Comparison of ENCODE assay signal across 12 cellular contexts in genomic region chr19:7795555-7796161, GRCh38. TPM values are rescaled to one million over a fixed set of nuclear protein-coding genes. Genes with fewer than 3 reads are reported as not detected.
"Had no signal": no experiment of that assay in that cellular context is flagged by ENCODE, and none has a peak within 500 bp of the region (broad histone marks: within the 10 kb centered on the region; RNA-seq: fewer than 3 reads in every experiment).

No MANE protein-coding gene starts in this region.

- DNase-seq: activated B cell treated with CpG ODN at 0.5 μM for 24 hours; activated CD4-positive, alpha-beta T cell treated with anti-CD3 and anti-CD28 coated beads, Interleukin-2, amount 10 ng/mL, durations not matched to agents 7 days and 5 days; activated CD8-positive, alpha-beta memory T cell treated with anti-CD3 and anti-CD28 coated beads for 24 hours; activated naive CD4-positive, alpha-beta T cell treated with Interleukin-2 at 50 U/mL for 16 hours; activated naive CD8-positive, alpha-beta T cell treated with anti-CD3 and anti-CD28 coated beads, Interleukin-2, amount 50 U/mL, for 24 hours; lower lobe of right lung; naive thymus-derived CD4-positive, alpha-beta T cell; right cardiac atrium; small intestine had no signal

- H3K27ac ChIP-seq: ascending aorta, cardiac muscle cell, lower lobe of right lung had no signal

- H3K4me3 ChIP-seq: ascending aorta, cardiac muscle cell, lower lobe of right lung had no signal

- H3K4me1 ChIP-seq: ascending aorta had no signal

- ATAC-seq: activated naive CD8-positive, alpha-beta T cell treated with anti-CD3 and anti-CD28 coated beads, Interleukin-2, amount 50 U/mL, for 24 hours; lower lobe of right lung; naive thymus-derived CD4-positive, alpha-beta T cell; right cardiac atrium had no signal

- H3K36me3 ChIP-seq: ascending aorta, cardiac muscle cell, lower lobe of right lung had no signal

- H3K9me3 ChIP-seq: ascending aorta, lower lobe of right lung had no signal

RNA-seq across cellular contexts. Expression of gene CLEC4M, which starts 32.6 kb away (rescaled TPM):
- total RNA-seq: activated CD4-positive, alpha-beta T cell treated with anti-CD3 and anti-CD28 coated beads, Interleukin-2, amount 10 ng/mL, durations not matched to agents 7 days and 5 days; ascending aorta; frontal cortex; naive thymus-derived CD4-positive, alpha-beta T cell; right cardiac atrium had no signal

RNA-seq across cellular contexts. Expression of gene CD209, which starts 48.3 kb away (rescaled TPM):
- total RNA-seq: activated CD4-positive, alpha-beta T cell treated with anti-CD3 and anti-CD28 coated beads, Interleukin-2, amount 10 ng/mL, durations not matched to agents 7 days and 5 days; cardiac muscle cell had no signal
